In genomic region chr2:179191110-179191509, GRCh38 we compare ENCODE assay signal across 1 cellular context.
TF ChIP-seq lines count a peak whose summit lies in the region.

No MANE protein-coding gene starts in this region.

TF ChIP-seq in HepG2, 621 proteins besides CTCF, POLR2A, EP300 and RAD21 (continued from another document):
- TF ChIP-seq MNT (IDR thresholded peaks at IDR 0.05) (no peak), ATF2 (CRISPR knock-in tag; IDR thresholded peaks at IDR 0.05) (0 out of 2 replicates have a peak, but pooled peaks have one; percentile 36), KAT8 (CRISPR knock-in tag; IDR thresholded peaks at IDR 0.05) (no peak), CCDC6 (CRISPR knock-in tag; IDR thresholded peaks at IDR 0.05) (no peak), ZNF383 (CRISPR knock-in tag; IDR thresholded peaks at IDR 0.05; ENCODE audit: borderline replicate concordance) (no peak), CERS6 (CRISPR knock-in tag; IDR thresholded peaks at IDR 0.05) (no peak), SNRNP70 (IDR thresholded peaks at IDR 0.05; ENCODE audit: low read depth, low read length) (no peak), ZNF878 (CRISPR knock-in tag; IDR thresholded peaks at IDR 0.05) (no peak), FOXM1 (CRISPR knock-in tag; IDR thresholded peaks at IDR 0.05) (no peak), ZNF777 (CRISPR knock-in tag; IDR thresholded peaks at IDR 0.05) (no peak), TBL1XR1 (IDR thresholded peaks at IDR 0.05; ENCODE audit: borderline replicate concordance, low read length, partially characterized antibody) (no peak), CENPX (CRISPR knock-in tag; IDR thresholded peaks at IDR 0.05) (no peak), MXI1 (IDR thresholded peaks at IDR 0.05; ENCODE audit: borderline replicate concordance, low read depth, low read length) (no peak), ZNF280D (CRISPR knock-in tag; IDR thresholded peaks at IDR 0.05) (peak; percentile 59; the same call in 1 of the 2 replicates), KAT2B (IDR thresholded peaks at IDR 0.05; ENCODE audit: borderline replicate concordance, low read depth, low read length) (no peak), GTF3A (CRISPR knock-in tag; conservative IDR thresholded peaks at IDR 0.05) (no peak), PCBP1 (IDR thresholded peaks at IDR 0.05; ENCODE audit: borderline replicate concordance, low read depth, low read length) (no peak), TEF (CRISPR knock-in tag; IDR thresholded peaks at IDR 0.05) (no peak), ZNF256 (CRISPR knock-in tag; conservative IDR thresholded peaks at IDR 0.05) (no peak), ZBTB39 (CRISPR knock-in tag; IDR thresholded peaks at IDR 0.05) (no peak), ZNF33A (CRISPR knock-in tag; IDR thresholded peaks at IDR 0.05; ENCODE audit: borderline replicate concordance) (no peak), ZNF607 (CRISPR knock-in tag; IDR thresholded peaks at IDR 0.05; ENCODE audit: borderline replicate concordance) (no peak), KDM1A (CRISPR knock-in tag; IDR thresholded peaks at IDR 0.05) (peak; percentile 88; the same call in 1 of the 2 replicates), SRSF1 (optimal IDR thresholded peaks at IDR 0.05; ENCODE audit: low read depth, low read length) (no peak), CEBPG (CRISPR knock-in tag; IDR thresholded peaks at IDR 0.05) (peak; percentile 81), ZNF557 (CRISPR knock-in tag; IDR thresholded peaks at IDR 0.05) (no peak), DBP (CRISPR knock-in tag; IDR thresholded peaks at IDR 0.05; ENCODE audit: not compliant biosample characterization) (no peak), ATF4 (CRISPR knock-in tag; IDR thresholded peaks at IDR 0.05) (0 out of 4 replicates have a peak, but pooled peaks of 1 of the 2 experiments have one; percentile 42), TGIF2 (CRISPR knock-in tag; IDR thresholded peaks at IDR 0.05) (no peak), KDM4B (CRISPR knock-in tag; IDR thresholded peaks at IDR 0.05) (no peak), ZNF382 (CRISPR knock-in tag; IDR thresholded peaks at IDR 0.05; ENCODE audit: borderline replicate concordance) (no peak)
